23 cellular contexts compared by ENCODE assay signal in genomic region chr20:56809668-56810067, GRCh38.
DNase-seq lines count a peak whose midpoint lies in the region; ATAC-seq and TF ChIP-seq lines count a peak whose summit lies in the region.
"Had no signal": no experiment of that assay in that cellular context is flagged by ENCODE, and none has a peak within 500 bp of the region (broad histone marks: within the 10 kb centered on the region; RNA-seq: fewer than 3 reads in every experiment).

No MANE protein-coding gene starts in this region.

- peaks cover 30% of the 10 kb centered on the region for H3K27me3 Mint-ChIP-seq in nephron progenitor cell (ENCODE audit: low read depth, poor library complexity)

- H3K27ac ChIP-seq in RWPE1 (peak overlapping the region; percentile 61; the same call in 1 of the 2 replicates), esophagus (ENCODE audit: low read depth in 2 of 2, low read length in 1 of 2) (peak overlapping the region; percentile 80 to 87), vagina (peak overlapping the region; percentile 46)
- H3K27ac ChIP-seq: A549, GM23248, SK-N-MC had no signal

- intact Hi-C loops in vagina (cut with DNase I) = no loop called here

- H3K27me3 ChIP-seq in esophagus (ENCODE audit: control insufficient read depth in 1 of 2, insufficient read depth in 2 of 2, low read length in 2 of 2) (no peaks in the 10 kb centered on the region), vagina (no peaks in the 10 kb centered on the region)

- H3K4me3 ChIP-seq in esophagus (ENCODE audit: low read depth in 1 of 2, low read length in 2 of 2) (no peak overlapping the region), vagina (no peak overlapping the region)
- H3K4me3 ChIP-seq: A549, GM23248, SK-N-MC had no signal

- TF ChIP-seq CTCF in RWPE1 (conservative IDR thresholded peaks at IDR 0.05; ENCODE audit: low read depth) = no peak
- TF ChIP-seq CTCF in nephron progenitor cell (IDR thresholded peaks at IDR 0.05) = no peak
- no peak for TF ChIP-seq CTCF in vagina (IDR thresholded peaks at IDR 0.05)
- no peak for TF ChIP-seq CTCF in GM10248 (IDR thresholded peaks at IDR 0.05; ENCODE audit: control extremely low read depth, extremely low read depth, low read depth, missing control alignments)

- CTCF ChIA-PET in RWPE1 (lab: Yijun Ruan, JAX) = interaction anchor here (0.6 to 1.1 kb wide), 2 partner anchors 135 to 189 kb away, joined by 3 read pairs; no protein-coding TSS in a partner anchor
- CTCF ChIA-PET in GM10248 (lab: Yijun Ruan, JAX) = no interaction called here

- H3K4me1 Mint-ChIP-seq in nephron progenitor cell = peaks cover 38% of the 10 kb centered on the region
- H3K4me1 Mint-ChIP-seq: B cell, CD14-positive monocyte had no signal

- POLR2A ChIA-PET in RWPE1 (lab: Yijun Ruan, JAX; ENCODE audit: low non-redundant PET) (no interaction called here), GM10248 (lab: Yijun Ruan, JAX) (no interaction called here)

- TF ChIP-seq POLR2A in vagina (IDR thresholded peaks at IDR 0.05) = no peak

- H3K9me3 Mint-ChIP-seq in nephron progenitor cell = peaks cover 35% of the 10 kb centered on the region

- peaks cover 5% of the 10 kb centered on the region for H3K36me3 Mint-ChIP-seq in nephron progenitor cell (ENCODE audit: low read depth)
- H3K36me3 Mint-ChIP-seq: CD14-positive monocyte had no signal

- no peaks in the 10 kb centered on the region for H3K36me3 ChIP-seq in esophagus (ENCODE audit: control insufficient read depth in 2 of 2, insufficient read depth in 2 of 2, low read length in 1 of 2)
- no peaks in the 10 kb centered on the region for H3K36me3 ChIP-seq in vagina

- peak overlapping the region; percentile 60 for H3K27ac Mint-ChIP-seq in nephron progenitor cell
- H3K27ac Mint-ChIP-seq: B cell, CD14-positive monocyte had no signal

- no peaks in the 10 kb centered on the region for H3K9me3 ChIP-seq in esophagus (ENCODE audit: control insufficient read depth in 2 of 2, insufficient read depth in 1 of 2, low read depth in 1 of 2, low read length in 1 of 2)
- no peaks in the 10 kb centered on the region for H3K9me3 ChIP-seq in vagina
- H3K9me3 ChIP-seq: A549 had no signal

- H3K4me3 Mint-ChIP-seq in nephron progenitor cell = no peak overlapping the region
- H3K4me3 Mint-ChIP-seq: B cell, CD14-positive monocyte had no signal

- H3K4me1 ChIP-seq in esophagus (ENCODE audit: control insufficient read depth in 2 of 2, insufficient read depth in 2 of 2, low read length in 1 of 2) (peaks cover 8 to 26% of the 10 kb centered on the region in 2 donors), vagina (peaks cover 32% of the 10 kb centered on the region)
- H3K4me1 ChIP-seq: A549 had no signal

- 46 to 52% methylated on average over 12 of the region's 12 CpGs for WGBS in esophagus, 2 donors

- no peak for ATAC-seq in GM18502 (IDR thresholded peaks at IDR 0.05; ENCODE audit: poor library complexity, unreplicated experiment)
- ATAC-seq: A549 had no signal

- DNase-seq in RWPE1 (ENCODE audit: low spot score) (no peak), nephron progenitor cell (no peak), vagina (ENCODE audit: extremely low spot score in 2 of 2) (no peak), GM10248 (ENCODE audit: extremely low spot score) (no peak), NCI-H2227 treated with DMSO at 0.1 percent for 48 hours (lab: John Stamatoyannopoulos, UW) (no peak)
- DNase-seq: DMS53, EL, GM23248, HCEC 1CT, KBM-7, NCI-H1105, NCI-H146, NCI-H2029 treated with DMSO at 0.1 percent for 48 hours, NCI-H2171, NCI-H446, NCI-H526, SHP77 had no signal
